ENCODE assay signal across 17 cellular contexts in the genomic region with DNA sequence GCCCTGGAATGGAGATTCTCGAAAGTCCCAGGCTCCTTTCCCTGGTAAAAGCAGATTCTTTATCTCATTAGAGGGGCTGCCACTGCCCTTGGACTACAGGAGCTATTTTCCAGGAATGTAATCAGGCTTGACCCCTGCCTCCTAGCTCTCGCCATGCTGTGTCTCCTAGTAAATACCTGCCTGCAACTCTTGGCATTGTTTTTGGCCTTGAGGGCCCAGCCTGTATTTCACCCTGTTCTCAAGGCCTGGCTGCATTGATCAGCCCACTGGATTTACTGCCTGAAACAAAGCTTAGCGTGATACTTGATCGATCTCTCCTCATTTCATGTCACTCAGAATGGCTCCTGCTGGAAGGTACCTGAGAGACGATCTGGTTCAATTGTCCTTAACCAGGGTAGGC.
DNase-seq lines count a peak whose midpoint lies in the region; ATAC-seq and TF ChIP-seq lines count a peak whose summit lies in the region.
"Had no signal": no experiment of that assay in that cellular context is flagged by ENCODE, and none has a peak within 500 bp of the region (broad histone marks: within the 10 kb centered on the region; RNA-seq: fewer than 3 reads in every experiment).

No MANE protein-coding gene starts in this region.

- no peaks in the 10 kb centered on the region for H3K9me3 ChIP-seq in cardiac muscle cell (ENCODE audit: low read depth)
- H3K9me3 ChIP-seq in ascending aorta, result no peaks in the 10 kb centered on the region
- H3K9me3 ChIP-seq in neural progenitor cell (ENCODE audit: low read depth), result no peaks in the 10 kb centered on the region
- H3K9me3 ChIP-seq: HAP-1 had no signal

- H3K4me1 ChIP-seq in cardiac muscle cell (ENCODE audit: low read depth), result peaks cover 39% of the 10 kb centered on the region
- H3K4me1 ChIP-seq in ascending aorta, result peaks cover 15 to 30% of the 10 kb centered on the region in 2 donors
- H3K4me1 ChIP-seq in neural progenitor cell, result no peaks in the 10 kb centered on the region
- H3K4me1 ChIP-seq: HAP-1 had no signal

- H2AFZ ChIP-seq in neural progenitor cell (replicated peaks), result no peak overlapping the region

- no peaks in the 10 kb centered on the region for H4K20me1 ChIP-seq in neural progenitor cell (ENCODE audit: low read depth)

- ATAC-seq in HG02973 (IDR thresholded peaks at IDR 0.05; ENCODE audit: unreplicated experiment) (no peak), GM19452 (IDR thresholded peaks at IDR 0.05; ENCODE audit: unreplicated experiment) (no peak), GM18498 (IDR thresholded peaks at IDR 0.05; ENCODE audit: unreplicated experiment) (no peak)

- no peaks in the 10 kb centered on the region for H3K9me3 Mint-ChIP-seq in neural progenitor cell
- H3K9me3 Mint-ChIP-seq: CD4-positive, alpha-beta T cell; IgD-negative memory B cell had no signal

- H3K4me3 ChIP-seq in cardiac muscle cell (no peak overlapping the region), ascending aorta (no peak overlapping the region), neural progenitor cell (no peak overlapping the region)
- H3K4me3 ChIP-seq: HAP-1 had no signal

- no peaks in the 10 kb centered on the region for H3K36me3 Mint-ChIP-seq in neural progenitor cell
- H3K36me3 Mint-ChIP-seq: IgD-negative memory B cell had no signal

- peaks cover 8% of the 10 kb centered on the region for H3K27me3 Mint-ChIP-seq in neural progenitor cell (ENCODE audit: insufficient read depth, low read depth)

- intact Hi-C loops in cardiac septum (cut with DNase I), result no loop called here
- intact Hi-C loops in ascending aorta (cut with DNase I), result no loop called here

- H3K27ac Mint-ChIP-seq in neural progenitor cell, result peak overlapping the region; percentile 72
- H3K27ac Mint-ChIP-seq: CD4-positive, alpha-beta T cell; IgD-negative memory B cell had no signal

- no peak overlapping the region for H3K4me3 Mint-ChIP-seq in neural progenitor cell
- H3K4me3 Mint-ChIP-seq: CD4-positive, alpha-beta T cell had no signal

- peaks cover 22% of the 10 kb centered on the region for H3K4me1 Mint-ChIP-seq in neural progenitor cell

- H3K4me2 ChIP-seq in neural progenitor cell, result no peak overlapping the region

- H3K36me3 ChIP-seq in cardiac muscle cell (no peaks in the 10 kb centered on the region), ascending aorta (no peaks in the 10 kb centered on the region), neural progenitor cell (no peaks in the 10 kb centered on the region)
- H3K36me3 ChIP-seq: HAP-1 had no signal

- DNase-seq in cardiac muscle cell (ENCODE audit: low read depth in 1 of 2, low spot score in 1 of 2) (peak in 1 of 2 donors; percentile 36), cardiac septum (ENCODE audit: low spot score) (no peak), ascending aorta (ENCODE audit: low spot score in 2 of 2) (no peak), neural progenitor cell (ENCODE audit: low spot score) (no peak)
- DNase-seq: AML-193; C1 segment of cervical spinal cord; Calu3; CD4-positive, alpha-beta T cell; DMS 273 treated with DMSO at 0.1 percent for 48 hours; GOT3; KG1 had no signal

- no peaks in the 10 kb centered on the region for H3K79me2 ChIP-seq in neural progenitor cell (ENCODE audit: low read depth)

- H3F3A ChIP-seq in neural progenitor cell (ENCODE audit: low read depth), result no peaks in the 10 kb centered on the region

- H3K27me3 ChIP-seq in cardiac muscle cell (no peaks in the 10 kb centered on the region), ascending aorta (no peaks in the 10 kb centered on the region), neural progenitor cell (no peaks in the 10 kb centered on the region)

- H3K9ac ChIP-seq in neural progenitor cell, result no peak overlapping the region

- peak overlapping the region; percentile 73 for H3K27ac ChIP-seq in cardiac muscle cell
- peak overlapping the region; percentile 74 to 80 for H3K27ac ChIP-seq in ascending aorta
- no peak overlapping the region for H3K27ac ChIP-seq in neural progenitor cell
- H3K27ac ChIP-seq: 22Rv1 had no signal

- TF ChIP-seq CTCF in cardiac muscle cell (IDR thresholded peaks at IDR 0.05; ENCODE audit: low read depth, low read length) (no peak), ascending aorta (IDR thresholded peaks at IDR 0.05) (no peak), neural progenitor cell (IDR thresholded peaks at IDR 0.05) (no peak)
